1 cellular context compared by ENCODE assay signal in genomic region chr1:227744668-227745067, GRCh38.
TF ChIP-seq lines count a peak whose summit lies in the region.

No MANE protein-coding gene starts in this region.

TF ChIP-seq in K562, 482 proteins besides CTCF, POLR2A, EP300 and RAD21:
- 0 out of 2 replicates have a peak, but pooled peaks have one; percentile 16 for TF ChIP-seq POLR2G (IDR thresholded peaks at IDR 0.05; ENCODE audit: low read depth, low read length)
- no peak for TF ChIP-seq ZEB2 (IDR thresholded peaks at IDR 0.05)
- TF ChIP-seq ZNF263 (CRISPR knock-in tag; IDR thresholded peaks at IDR 0.05; ENCODE audit: borderline replicate concordance) = peak; percentile 47; the same call in 1 of the 2 replicates
- no peak for TF ChIP-seq YY1 (IDR thresholded peaks at IDR 0.05; ENCODE audit: borderline replicate concordance in 1 of 3, control insufficient read depth in 1 of 3, extremely low read depth in 1 of 3, insufficient read depth in 3 of 3, insufficient read length in 1 of 3, insufficient replicate concordance in 2 of 3, low read depth in 1 of 3, low read length in 2 of 3)
- no peak for TF ChIP-seq ETS1 (conservative IDR thresholded peaks at IDR 0.05; ENCODE audit: control insufficient read depth, low read depth, low read length)
- no peak for TF ChIP-seq GATA2 (CRISPR knock-in tag; IDR thresholded peaks at IDR 0.05)
